ENCODE assay signal across 23 cellular contexts in genomic region chr6:140827593-140827992, GRCh38.
"Had no signal": no experiment of that assay in that cellular context is flagged by ENCODE, and none has a peak within 500 bp of the region (broad histone marks: within the 10 kb centered on the region; RNA-seq: fewer than 3 reads in every experiment).

No MANE protein-coding gene starts in this region.

- FAIRE-seq: RCC 7860 had no signal

- H3K9me3 ChIP-seq: SJSA1 had no signal

- H3K4me1 ChIP-seq: SJSA1 had no signal

- DNase-seq: KBM-7, NCI-H1092, NCI-H1105 treated with DMSO at 0.1 percent for 48 hours, NCI-H1417 treated with DMSO at 0.1 percent for 48 hours, NCI-H146, NCI-H1694 treated with DMSO at 0.1 percent for 48 hours, NCI-H1930, NCI-H2081, NCI-H2107, NCI-H226, NCI-H446, NCI-H510A, NCI-H524 treated with DMSO at 0.1 percent for 48 hours, NCI-H69, NCI-H774, Right ventricle myocardium superior, RPMI8226, SIG-M5, SW 1271, T-cell had no signal

- H3K27me3 ChIP-seq: SJSA1 had no signal

- H3K4me3 ChIP-seq: SJSA1, SK-N-MC had no signal

- H3K27ac ChIP-seq: SJSA1, SK-N-MC had no signal

- ATAC-seq: T-cell had no signal

- H3K36me3 ChIP-seq: SJSA1 had no signal
